Comparison of ENCODE assay signal across 3 cellular contexts in genomic region chr6:18640754-18641153, GRCh38.
TF ChIP-seq lines count a peak whose summit lies in the region.

No MANE protein-coding gene starts in this region.

TF ChIP-seq in HepG2, 621 proteins besides CTCF, POLR2A, EP300 and RAD21 (continued from another document):
- TF ChIP-seq CBX1 (IDR thresholded peaks at IDR 0.05; ENCODE audit: low read depth) (no peak), MAFF (IDR thresholded peaks at IDR 0.05; ENCODE audit: low read depth, low read length) (peak; percentile 88), MAFK (conservative IDR thresholded peaks at IDR 0.05 in 1 of 2, IDR thresholded peaks at IDR 0.05 in 1 of 2; ENCODE audit: low read length in 2 of 2) (peak; percentile 85 to 93), REXO4 (CRISPR knock-in tag; IDR thresholded peaks at IDR 0.05; ENCODE audit: borderline replicate concordance) (no peak), ATF3 (CRISPR knock-in tag; IDR thresholded peaks at IDR 0.05) (no peak), SNAPC2 (CRISPR knock-in tag; IDR thresholded peaks at IDR 0.05) (no peak), ZNF407 (CRISPR knock-in tag; IDR thresholded peaks at IDR 0.05; ENCODE audit: not compliant biosample characterization) (no peak), ZBTB38 (CRISPR knock-in tag; IDR thresholded peaks at IDR 0.05) (no peak)

TF ChIP-seq in H1, 55 proteins besides CTCF, POLR2A, EP300 and RAD21 (continued from another document):
- no peak for TF ChIP-seq SIRT6 (IDR thresholded peaks at IDR 0.05; ENCODE audit: low read length)

TF ChIP-seq in HEK293T, 16 proteins besides CTCF, POLR2A, EP300 and RAD21 (continued from another document):
- TF ChIP-seq PKNOX1 (IDR thresholded peaks at IDR 0.05) = no peak
- TF ChIP-seq SUZ12 (IDR thresholded peaks at IDR 0.05) = no peak
- TF ChIP-seq NFRKB (IDR thresholded peaks at IDR 0.05) = no peak
- TF ChIP-seq SP1 (IDR thresholded peaks at IDR 0.05) = no peak
- no peak for TF ChIP-seq TARDBP (IDR thresholded peaks at IDR 0.05)
- no peak for TF ChIP-seq LEF1 (IDR thresholded peaks at IDR 0.05; ENCODE audit: borderline replicate concordance)
- no peak for TF ChIP-seq FOXM1 (IDR thresholded peaks at IDR 0.05; ENCODE audit: borderline replicate concordance)
- no peak for TF ChIP-seq BHLHE40 (IDR thresholded peaks at IDR 0.05; ENCODE audit: borderline replicate concordance)
- no peak for TF ChIP-seq ARNT (IDR thresholded peaks at IDR 0.05)
- no peak for TF ChIP-seq CTBP1 (IDR thresholded peaks at IDR 0.05; ENCODE audit: borderline replicate concordance)
- no peak for TF ChIP-seq ELF4 (IDR thresholded peaks at IDR 0.05)
- no peak for TF ChIP-seq ZNF384 (IDR thresholded peaks at IDR 0.05)
- no peak for TF ChIP-seq L3MBTL2 (conservative IDR thresholded peaks at IDR 0.05)
